14 cellular contexts compared by ENCODE assay signal in the genomic region with DNA sequence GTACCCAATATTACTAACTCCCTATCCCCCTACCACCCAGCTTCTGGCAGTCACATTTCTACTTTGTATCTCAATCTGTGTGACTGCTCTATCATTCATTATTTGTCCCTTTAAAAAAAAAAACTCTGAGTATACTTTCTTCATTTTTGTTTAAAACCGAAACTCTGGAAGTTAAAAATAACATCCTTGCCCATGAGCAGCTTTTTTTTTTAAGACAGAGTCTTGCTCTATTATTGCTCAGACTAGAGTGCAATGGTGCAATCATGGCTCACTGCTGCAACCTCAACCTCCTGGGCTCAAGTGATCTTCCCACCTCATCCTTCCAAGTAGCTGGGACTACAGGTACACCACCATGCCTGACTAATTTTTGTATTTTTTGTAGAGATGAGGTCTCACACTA. TPM values are rescaled to one million over a fixed set of nuclear protein-coding genes. Genes with fewer than 3 reads are reported as not detected.
DNase-seq lines count a peak whose midpoint lies in the region; ATAC-seq and TF ChIP-seq lines count a peak whose summit lies in the region.
"Had no signal": no experiment of that assay in that cellular context is flagged by ENCODE, and none has a peak within 500 bp of the region (broad histone marks: within the 10 kb centered on the region; RNA-seq: fewer than 3 reads in every experiment).

No MANE protein-coding gene starts in this region.

- POLR2A ChIA-PET in A673 (lab: Charles Lee; ENCODE audit: low non-redundant PET) = no interaction called here

- H3K4me1 ChIP-seq in A673 (ENCODE audit: insufficient read depth, low read length, poor library complexity, severe bottlenecking) = peaks cover 21% of the 10 kb centered on the region
- H3K4me1 ChIP-seq in gastroesophageal sphincter = peaks cover 0 to 64% (median 5%) of the 10 kb centered on the region in 3 donors

- H3K4me3 ChIP-seq in A673 (ENCODE audit: low read depth, low read length, poor library complexity, severe bottlenecking) (no peak overlapping the region), gastroesophageal sphincter (no peak overlapping the region)

- no peak for TF ChIP-seq EP300 in gastroesophageal sphincter (IDR thresholded peaks at IDR 0.05)

- no peaks in the 10 kb centered on the region for H3K9me3 ChIP-seq in A673 (ENCODE audit: low read depth, low read length, poor library complexity, severe bottlenecking)
- no peaks in the 10 kb centered on the region for H3K9me3 ChIP-seq in gastroesophageal sphincter

- WGBS in gastroesophageal sphincter (ENCODE audit: low coverage in 1 of 2), 2 donors = 8 to 14% methylated on average over 1 of the region's 1 CpG

- no peak overlapping the region for H3K27ac Mint-ChIP-seq in stimulated activated effector memory CD8-positive, alpha-beta T cell treated with anti-CD3 and anti-CD28 coated beads, Interleukin-12 subunit alpha, Interleukin-12 subunit beta, amount 100 ng/mL, for 72 hours
- H3K27ac Mint-ChIP-seq: natural killer cell treated with Interleukin-12 subunit alpha and Interleukin-12 subunit beta and Interleukin-15 and Interleukin-18, amount 100 ng/mL, for 72 hours had no signal

- ATAC-seq in GM18517 (IDR thresholded peaks at IDR 0.05; ENCODE audit: unreplicated experiment) (peak; percentile 39), gastroesophageal sphincter (peak; percentile 65), GM18907 (IDR thresholded peaks at IDR 0.05; ENCODE audit: unreplicated experiment) (no peak)
- no peak for ATAC-seq in stimulated activated effector memory CD8-positive, alpha-beta T cell treated with anti-CD3 and anti-CD28 coated beads, Interleukin-12 subunit alpha, Interleukin-12 subunit beta, amount 100 ng/mL, for 72 hours

- no peaks in the 10 kb centered on the region for H3K27me3 ChIP-seq in A673 (replicated peaks; ENCODE audit: insufficient read depth, low read depth, low read length, poor library complexity)
- H3K27me3 ChIP-seq in gastroesophageal sphincter = no peaks in the 10 kb centered on the region

- peaks cover 66% of the 10 kb centered on the region for H3K36me3 Mint-ChIP-seq in stimulated activated effector memory CD8-positive, alpha-beta T cell treated with anti-CD3 and anti-CD28 coated beads, Interleukin-12 subunit alpha, Interleukin-12 subunit beta, amount 100 ng/mL, for 72 hours

- TF ChIP-seq CTCF in A673 (conservative IDR thresholded peaks at IDR 0.05; ENCODE audit: low read depth, low read length) (no peak), gastroesophageal sphincter (IDR thresholded peaks at IDR 0.05) (no peak)

- H3K27ac ChIP-seq in A673 (ENCODE audit: low read depth, low read length, poor library complexity, severe bottlenecking) (peak overlapping the region; percentile 47), gastroesophageal sphincter (peak overlapping the region in 1 of 4 donors; percentile 2)

- H3K4me1 Mint-ChIP-seq in stimulated activated effector memory CD8-positive, alpha-beta T cell treated with anti-CD3 and anti-CD28 coated beads, Interleukin-12 subunit alpha, Interleukin-12 subunit beta, amount 100 ng/mL, for 72 hours = peaks cover 52% of the 10 kb centered on the region

- no peak for DNase-seq in A673 (ENCODE audit: low spot score)
- DNase-seq in NOMO-1 (lab: John Stamatoyannopoulos, UW; ENCODE audit: unreplicated experiment in 2 of 2) = peak; percentile 62 to 71
- no peak for DNase-seq in SHP77 treated with DMSO at 0.1 percent for 48 hours (lab: John Stamatoyannopoulos, UW)
- DNase-seq in stimulated activated effector memory CD8-positive, alpha-beta T cell treated with anti-CD3 and anti-CD28 coated beads, Interleukin-12 subunit alpha, Interleukin-12 subunit beta, amount 100 ng/mL, for 72 hours (ENCODE audit: low spot score in 2 of 2) = no peak
- no peak for DNase-seq in NCI-H1436 (lab: John Stamatoyannopoulos, UW)
- DNase-seq: activated CD4-positive, alpha-beta T cell treated with anti-CD3 and anti-CD28 coated beads for 1 hour; C1 segment of cervical spinal cord; glutamatergic neuron; NK-92 treated with Interleukin-12 subunit alpha and Interleukin-12 subunit beta, amount 100 ng/mL, for 24 hours had no signal

- intact Hi-C loops in A673 (cut with micrococcal nuclease; ENCODE audit: unreplicated experiment) = no loop called here

- H3K36me3 ChIP-seq in A673 (ENCODE audit: insufficient read depth, low read length, poor library complexity, severe bottlenecking) (peaks cover 5% of the 10 kb centered on the region), gastroesophageal sphincter (peaks cover 0 to 13% of the 10 kb centered on the region in 2 donors)

- no peak for TF ChIP-seq POLR2A in gastroesophageal sphincter (IDR thresholded peaks at IDR 0.05)

- CTCF ChIA-PET in A673 (lab: Charles Lee) = no interaction called here

- no peaks in the 10 kb centered on the region for H3K9me3 Mint-ChIP-seq in stimulated activated effector memory CD8-positive, alpha-beta T cell treated with anti-CD3 and anti-CD28 coated beads, Interleukin-12 subunit alpha, Interleukin-12 subunit beta, amount 100 ng/mL, for 72 hours
- H3K9me3 Mint-ChIP-seq: natural killer cell treated with Interleukin-12 subunit alpha and Interleukin-12 subunit beta and Interleukin-15 and Interleukin-18, amount 100 ng/mL, for 72 hours had no signal

- no peak overlapping the region for H3K4me3 Mint-ChIP-seq in stimulated activated effector memory CD8-positive, alpha-beta T cell treated with anti-CD3 and anti-CD28 coated beads, Interleukin-12 subunit alpha, Interleukin-12 subunit beta, amount 100 ng/mL, for 72 hours
- H3K4me3 Mint-ChIP-seq: brain; natural killer cell treated with Interleukin-12 subunit alpha and Interleukin-12 subunit beta and Interleukin-15 and Interleukin-18, amount 100 ng/mL, for 72 hours had no signal

- BruUV-seq in A673 (replicated peaks; lab: Mats Ljungman, UMichigan) = no TSS peak

RNA-seq across cellular contexts. Expression of a gene that starts 15.8 kb away (rescaled TPM):
- 137 and 138 TPM in 2 replicates for total RNA-seq in A673 (2021)
- total RNA-seq in gastroesophageal sphincter = 10 to 100 TPM; 30.5 to 49.2 (median 33.9) TPM

Comparison
In these comparisons a context has a peak if more than half of its experiments do, and no peak if none do; other contexts are left out.
1. DNase-seq: peak in NOMO-1 (2 of 2); none in A673 (single experiment), SHP77 treated with DMSO at 0.1 percent for 48 hours (single experiment), stimulated activated effector memory CD8-positive, alpha-beta T cell treated with anti-CD3 and anti-CD28 coated beads, Interleukin-12 subunit alpha, Interleukin-12 subunit beta, amount 100 ng/mL, for 72 hours (0 of 2) and NCI-H1436 (single experiment).
2. ATAC-seq: peak in GM18517 (single experiment) and gastroesophageal sphincter (single experiment); none in GM18907 (single experiment) and stimulated activated effector memory CD8-positive, alpha-beta T cell treated with anti-CD3 and anti-CD28 coated beads, Interleukin-12 subunit alpha, Interleukin-12 subunit beta, amount 100 ng/mL, for 72 hours (single experiment).